Comparison of ENCODE assay signal across 16 cellular contexts in the genomic region with DNA sequence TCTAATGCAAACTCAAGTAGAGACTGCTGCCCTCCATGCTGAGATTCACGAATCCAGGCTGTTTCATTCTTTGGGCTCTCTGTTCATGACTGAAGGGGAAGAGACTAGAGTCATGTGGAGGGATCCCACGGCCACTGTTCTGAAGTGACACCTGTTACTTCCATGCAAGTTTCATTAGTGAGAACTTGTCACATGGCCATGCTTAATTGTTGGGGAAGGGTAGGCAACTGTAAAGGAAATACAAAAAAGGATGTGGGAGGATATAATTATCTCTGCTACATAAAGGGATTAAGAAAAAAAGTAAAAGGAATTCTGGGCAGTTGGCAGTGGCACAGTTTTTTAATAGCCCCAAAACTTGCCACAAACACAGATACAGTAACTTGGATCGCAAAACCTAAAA. TPM values are rescaled to one million over a fixed set of nuclear protein-coding genes. Genes with fewer than 3 reads are reported as not detected.
DNase-seq lines count a peak whose midpoint lies in the region; TF ChIP-seq lines count a peak whose summit lies in the region.
"Had no signal": no experiment of that assay in that cellular context is flagged by ENCODE, and none has a peak within 500 bp of the region (broad histone marks: within the 10 kb centered on the region; RNA-seq: fewer than 3 reads in every experiment).

No MANE protein-coding gene starts in this region.

- POLR2A ChIA-PET in HEK293T (lab: Yijun Ruan, JAX), result no interaction called here

- dilution Hi-C loops in mammary epithelial cell (cut with HindIII; ENCODE audit: low sequenced_read_pairs), result no loop called here

- 0 out of 2 replicates have a peak, but pooled peaks cover 2% of the 10 kb centered on the region for H3F3A ChIP-seq in DOHH2 (ENCODE audit: control insufficient read depth, insufficient read depth)

- BruUV-seq in mammary epithelial cell (replicated peaks; lab: Mats Ljungman, UMichigan), result TSS peak; percentile 7

- no peaks in the 10 kb centered on the region for H4K20me1 ChIP-seq in mammary epithelial cell (ENCODE audit: insufficient read depth, low read length)
- no peaks in the 10 kb centered on the region for H4K20me1 ChIP-seq in DOHH2 (ENCODE audit: control insufficient read depth, insufficient read depth, low read depth, low read length)
- no peaks in the 10 kb centered on the region for H4K20me1 ChIP-seq in hepatocyte (ENCODE audit: insufficient read depth, poor library complexity, severe bottlenecking)

- H3K27me3 ChIP-seq in mammary epithelial cell (ENCODE audit: insufficient read depth, low read length), result no peaks in the 10 kb centered on the region
- no peaks in the 10 kb centered on the region for H3K27me3 ChIP-seq in breast epithelium
- H3K27me3 ChIP-seq in DOHH2 (ENCODE audit: control insufficient read depth, low read length), result no peaks in the 10 kb centered on the region
- no peaks in the 10 kb centered on the region for H3K27me3 ChIP-seq in hepatocyte
- H3K27me3 ChIP-seq: BE2C had no signal

- WGBS in mammary epithelial cell (ENCODE audit: low coverage, missing lambda C conversion rate), result 82% methylated on average over 3 of the region's 3 CpGs
- WGBS in hepatocyte (ENCODE audit: low lambda C conversion rate, missing lambda C conversion rate), result 91% methylated on average over 3 of the region's 3 CpGs

- TF ChIP-seq POLR2A in breast epithelium (IDR thresholded peaks at IDR 0.05), result no peak

- H3K79me2 ChIP-seq in mammary epithelial cell (ENCODE audit: insufficient read depth, low read length) (no peaks in the 10 kb centered on the region), DOHH2 (ENCODE audit: control insufficient read depth, low read length) (no peaks in the 10 kb centered on the region), hepatocyte (no peaks in the 10 kb centered on the region)

- H3K9ac ChIP-seq in mammary epithelial cell (ENCODE audit: insufficient read depth, low read length), result no peak overlapping the region

- TF ChIP-seq CTCF in mammary epithelial cell (conservative IDR thresholded peaks at IDR 0.05 in 1 of 2, IDR thresholded peaks at IDR 0.05 in 1 of 2; ENCODE audit: extremely low read depth in 1 of 2, insufficient read depth in 1 of 2, low read depth in 1 of 2, low read length in 2 of 2) (no peak), breast epithelium (IDR thresholded peaks at IDR 0.05) (no peak), DOHH2 (IDR thresholded peaks at IDR 0.05; ENCODE audit: low read depth, low read length, poor library complexity, severe bottlenecking) (no peak), hepatocyte (IDR thresholded peaks at IDR 0.05; ENCODE audit: poor library complexity) (no peak)

- H2AFZ ChIP-seq in mammary epithelial cell (ENCODE audit: low read depth, low read length), result no peak overlapping the region
- no peak overlapping the region for H2AFZ ChIP-seq in hepatocyte

- in situ Hi-C loops in mammary epithelial cell (cut with MboI; ENCODE audit: low sequenced_read_pairs in 2 of 2), result no loop called here

- H3K9me3 ChIP-seq in mammary epithelial cell (replicated peaks; ENCODE audit: insufficient read depth, low read length) (no peaks in the 10 kb centered on the region), breast epithelium (no peaks in the 10 kb centered on the region), DOHH2 (ENCODE audit: control insufficient read depth, insufficient read depth, low read length) (no peaks in the 10 kb centered on the region), hepatocyte (ENCODE audit: low read depth) (no peaks in the 10 kb centered on the region)
- H3K9me3 ChIP-seq: BE2C had no signal

- H3K9me2 ChIP-seq in DOHH2 (replicated peaks; ENCODE audit: control insufficient read depth, low read length) (no peaks in the 10 kb centered on the region), hepatocyte (replicated peaks; ENCODE audit: insufficient read depth) (no peaks in the 10 kb centered on the region)

- H3K4me3 ChIP-seq in mammary epithelial cell (replicated peaks in 1 of 3; ENCODE audit: insufficient read depth in 1 of 3, low read depth in 2 of 3, low read length in 3 of 3), result no peak overlapping the region
- no peak overlapping the region for H3K4me3 ChIP-seq in breast epithelium
- no peak overlapping the region for H3K4me3 ChIP-seq in DOHH2 (ENCODE audit: low read length)
- no peak overlapping the region for H3K4me3 ChIP-seq in hepatocyte
- H3K4me3 ChIP-seq: GM12878 had no signal

- no peak for DNase-seq in mammary epithelial cell
- DNase-seq in breast epithelium (ENCODE audit: low spot score in 2 of 2), result no peak
- peak; percentile 28 for DNase-seq in NCI-H69 (lab: John Stamatoyannopoulos, UW)
- peak; percentile 48 for DNase-seq in myocyte (ENCODE audit: low read depth)
- no peak for DNase-seq in HEK293T (ENCODE audit: extremely low spot score)
- DNase-seq in hepatocyte (ENCODE audit: low spot score), result no peak
- no peak for DNase-seq in SKM-1 treated with dmso at 0.1 percent for 144 hours (lab: John Stamatoyannopoulos, UW; ENCODE audit: unreplicated experiment)
- DNase-seq: 8988T; ACHN; BE2C; Calu3; CD4-positive, CD25-positive, alpha-beta regulatory T cell; DMS 273 treated with DMSO at 0.1 percent for 48 hours; HCEC 1CT had no signal

- intact Hi-C loops in mammary epithelial cell (cut with micrococcal nuclease), result no loop called here
- intact Hi-C loops in breast epithelium (cut with DNase I; ENCODE audit: low total_unique reads), result no loop called here

- CTCF ChIA-PET in mammary epithelial cell (lab: Charles Lee; ENCODE audit: low non-redundant PET), result no interaction called here
- CTCF ChIA-PET in HEK293T (lab: Yijun Ruan, JAX), result interaction anchor here (0.6 kb wide), 1 partner anchor 16 kb away, joined by 3 read pairs; no protein-coding TSS in a partner anchor

- H3K4me2 ChIP-seq in mammary epithelial cell (ENCODE audit: insufficient read depth, low read depth, low read length) (no peak overlapping the region), DOHH2 (ENCODE audit: low read length) (peak overlapping the region; percentile 36), hepatocyte (no peak overlapping the region)

- H3K4me1 ChIP-seq in mammary epithelial cell (ENCODE audit: insufficient read depth, low read length) (no peaks in the 10 kb centered on the region), breast epithelium (no peaks in the 10 kb centered on the region), DOHH2 (ENCODE audit: control insufficient read depth, low read length) (peaks cover 24% of the 10 kb centered on the region), hepatocyte (ENCODE audit: insufficient read depth) (no peaks in the 10 kb centered on the region)
- H3K4me1 ChIP-seq: BE2C had no signal

- H3K36me3 ChIP-seq in mammary epithelial cell (ENCODE audit: insufficient read depth, low read length) (no peaks in the 10 kb centered on the region), breast epithelium (no peaks in the 10 kb centered on the region), DOHH2 (ENCODE audit: control insufficient read depth, low read length) (no peaks in the 10 kb centered on the region), hepatocyte (replicated peaks; ENCODE audit: insufficient read depth, low read depth) (no peaks in the 10 kb centered on the region)
- H3K36me3 ChIP-seq: BE2C had no signal

- no peak overlapping the region for H3K27ac ChIP-seq in mammary epithelial cell (ENCODE audit: insufficient read depth, low read depth, low read length)
- no peak overlapping the region for H3K27ac ChIP-seq in breast epithelium
- H3K27ac ChIP-seq in DOHH2 (ENCODE audit: low read depth, low read length), result no peak overlapping the region
- H3K27ac ChIP-seq in hepatocyte, result no peak overlapping the region

TF ChIP-seq in HEK293T, 16 proteins besides CTCF, POLR2A, EP300 and RAD21:
- TF ChIP-seq, protein P1, sequence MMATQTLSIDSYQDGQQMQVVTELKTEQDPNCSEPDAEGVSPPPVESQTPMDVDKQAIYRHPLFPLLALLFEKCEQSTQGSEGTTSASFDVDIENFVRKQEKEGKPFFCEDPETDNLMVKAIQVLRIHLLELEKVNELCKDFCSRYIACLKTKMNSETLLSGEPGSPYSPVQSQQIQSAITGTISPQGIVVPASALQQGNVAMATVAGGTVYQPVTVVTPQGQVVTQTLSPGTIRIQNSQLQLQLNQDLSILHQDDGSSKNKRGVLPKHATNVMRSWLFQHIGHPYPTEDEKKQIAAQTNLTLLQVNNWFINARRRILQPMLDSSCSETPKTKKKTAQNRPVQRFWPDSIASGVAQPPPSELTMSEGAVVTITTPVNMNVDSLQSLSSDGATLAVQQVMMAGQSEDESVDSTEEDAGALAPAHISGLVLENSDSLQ (IDR thresholded peaks at IDR 0.05), result no peak
- TF ChIP-seq HDGF (IDR thresholded peaks at IDR 0.05; ENCODE audit: borderline replicate concordance), result no peak
- no peak for TF ChIP-seq ELF4 (IDR thresholded peaks at IDR 0.05)
- TF ChIP-seq LEF1 (IDR thresholded peaks at IDR 0.05; ENCODE audit: borderline replicate concordance), result no peak
- TF ChIP-seq L3MBTL2 (conservative IDR thresholded peaks at IDR 0.05), result no peak
- TF ChIP-seq SUZ12 (IDR thresholded peaks at IDR 0.05), result no peak
- TF ChIP-seq ZNF384 (IDR thresholded peaks at IDR 0.05), result no peak
- no peak for TF ChIP-seq TARDBP (IDR thresholded peaks at IDR 0.05)
- no peak for TF ChIP-seq BHLHE40 (IDR thresholded peaks at IDR 0.05; ENCODE audit: borderline replicate concordance)

RNA-seq across cellular contexts. Expression of a gene that starts 28.0 kb away (rescaled TPM):
- total RNA-seq in mammary epithelial cell (100 to 1,000 TPM; 131 to 145 TPM), breast epithelium (100 to 1,000 TPM in 1 of 3 donors, 10 to 100 TPM in 2; 45.3 to 176 (median 75.1) TPM), myocyte (43.1 and 51.5 TPM in 2 replicates), hepatocyte (35.1 and 53.1 TPM in 2 replicates)
- polyA plus RNA-seq in mammary epithelial cell (57.2 TPM), hepatocyte (12.1 and 12.7 TPM in 2 replicates)
- polyA minus RNA-seq in mammary epithelial cell, result 214 TPM
- polyA plus RNA-seq in myocyte (2012), result 21.5 TPM

Comparison
In these comparisons a context has a peak if more than half of its experiments do, and no peak if none do; other contexts are left out.
1. DNase-seq: peak in NCI-H69 (single experiment) and myocyte (single experiment); none in mammary epithelial cell (single experiment), breast epithelium (0 of 2), HEK293T (single experiment), hepatocyte (single experiment) and SKM-1 treated with dmso at 0.1 percent for 144 hours (single experiment).